Comparison of ENCODE assay signal across 14 cellular contexts in the genomic region with DNA sequence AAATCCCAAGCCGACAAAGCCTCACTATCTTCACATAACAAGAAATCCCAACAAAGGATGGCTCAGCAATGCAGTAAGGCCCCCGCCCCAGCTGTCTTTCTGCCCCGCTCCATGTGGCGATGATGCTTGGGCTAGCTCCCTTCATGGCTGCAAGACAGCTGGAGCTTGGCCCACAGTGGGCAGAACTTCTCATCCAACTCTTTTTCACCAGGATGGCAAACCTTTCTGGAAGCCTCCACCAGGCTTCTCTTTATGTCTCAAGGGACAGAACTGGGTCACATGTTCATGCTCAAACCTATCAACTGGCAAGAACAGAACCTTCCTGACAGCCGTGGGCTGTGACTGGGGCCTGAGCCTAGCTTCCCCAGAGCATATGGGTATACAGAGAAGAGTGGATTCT.
A peak's percentile ranks its signal among the peaks of the same experiment; 100 is the strongest.
DNase-seq lines count a peak whose midpoint lies in the region; ATAC-seq, FAIRE-seq and TF ChIP-seq lines count a peak whose summit lies in the region.
"Had no signal": no experiment of that assay in that cellular context is flagged by ENCODE, and none has a peak within 500 bp of the region (broad histone marks: within the 10 kb centered on the region; RNA-seq: fewer than 3 reads in every experiment).

No MANE protein-coding gene starts in this region.

- no peaks in the 10 kb centered on the region for H3K9me3 ChIP-seq in HepG2 (ENCODE audit: low read length)
- H3K9me3 ChIP-seq: MG63 had no signal

- no peak overlapping the region for H3K4me3 Mint-ChIP-seq in activated T-cell treated with anti-CD3 and anti-CD28 coated beads, Interleukin-2, amount 50 U/mL, for 72 hours
- no peak overlapping the region for H3K4me3 Mint-ChIP-seq in activated T-cell treated with anti-CD3 and anti-CD28 coated beads, Interleukin-2, amount 50 U/mL, for 4 hours
- H3K4me3 Mint-ChIP-seq in activated T-helper 17 cell treated with anti-CD3 and anti-CD28 coated beads, Interleukin-2, amount 50 U/mL, for 72 hours: peak overlapping the region; percentile 33
- no peak overlapping the region for H3K4me3 Mint-ChIP-seq in stimulated activated effector memory CD8-positive, alpha-beta T cell treated with anti-CD3 and anti-CD28 coated beads, Interleukin-12 subunit alpha, Interleukin-12 subunit beta, amount 100 ng/mL, for 72 hours
- H3K4me3 Mint-ChIP-seq: activated T-helper 1 cell treated with anti-CD3 and anti-CD28 coated beads, Interleukin-12 subunit alpha, Interleukin-12 subunit beta, Interleukin-2, Interleukin-4 antibody, amounts not matched to agents 30 ng/mL and 10 ng/mL and 1 ng/mL, durations not matched to agents 14 hours and 24 hours and 36 hours had no signal

- no peak for ATAC-seq in activated T-cell treated with anti-CD3 and anti-CD28 coated beads, Interleukin-2, amount 50 U/mL, for 72 hours (replicated peaks in 1 of 2)
- ATAC-seq in activated T-cell treated with anti-CD3 and anti-CD28 coated beads, Interleukin-2, amount 50 U/mL, for 4 hours: no peak
- no peak for ATAC-seq in activated T-helper 17 cell treated with anti-CD3 and anti-CD28 coated beads, Interleukin-2, amount 50 U/mL, for 72 hours (replicated peaks)
- ATAC-seq in HepG2: no peak
- ATAC-seq in stimulated activated effector memory CD8-positive, alpha-beta T cell treated with anti-CD3 and anti-CD28 coated beads, Interleukin-12 subunit alpha, Interleukin-12 subunit beta, amount 100 ng/mL, for 72 hours: no peak
- no peak for ATAC-seq in GM19328 (IDR thresholded peaks at IDR 0.05; ENCODE audit: unreplicated experiment)

- no peaks in the 10 kb centered on the region for H4K20me1 ChIP-seq in HepG2 (ENCODE audit: insufficient read depth, low read length)

- H3K9ac ChIP-seq in HepG2 (ENCODE audit: insufficient read depth, low read depth, low read length): no peak overlapping the region

- DNase-seq in activated T-cell treated with anti-CD3 and anti-CD28 coated beads, Interleukin-2, amount 50 U/mL, for 72 hours: no peak
- no peak for DNase-seq in activated T-cell treated with anti-CD3 and anti-CD28 coated beads, Interleukin-2, amount 50 U/mL, for 4 hours
- DNase-seq in HepG2 (ENCODE audit: low spot score) (no peak), coronary artery (ENCODE audit: low spot score) (no peak)
- DNase-seq in stimulated activated effector memory CD8-positive, alpha-beta T cell treated with anti-CD3 and anti-CD28 coated beads, Interleukin-12 subunit alpha, Interleukin-12 subunit beta, amount 100 ng/mL, for 72 hours (ENCODE audit: low spot score in 2 of 2): no peak
- DNase-seq in stimulated activated CD4-positive, alpha-beta T cell treated with anti-CD3 and anti-CD28 coated beads, Interleukin-12 subunit alpha, Interleukin-12 subunit beta, amount 100 ng/mL, for 4 hours: no peak
- DNase-seq: DMS79, kidney glomerular epithelial cell, MG63, NCI-H2227 treated with DMSO at 0.1 percent for 48 hours had no signal

- TF ChIP-seq POLR2A in HepG2 (IDR thresholded peaks at IDR 0.05; ENCODE audit: insufficient read depth in 1 of 2, low read depth in 2 of 2, low read length in 2 of 2): no peak

- TF ChIP-seq CTCF in HepG2 (CRISPR knock-in tag; IDR thresholded peaks at IDR 0.05): no peak
- no peak for TF ChIP-seq CTCF in coronary artery (IDR thresholded peaks at IDR 0.05)

- H3K4me2 ChIP-seq in HepG2 (ENCODE audit: low read depth, low read length): 0 out of 2 replicates have a peak overlapping the region, but pooled peaks have one; percentile 8

- no peaks in the 10 kb centered on the region for H3K27me3 ChIP-seq in HepG2 (ENCODE audit: control insufficient read depth in 1 of 2, insufficient read depth in 2 of 2, low read length in 2 of 2)
- H3K27me3 ChIP-seq: MG63 had no signal

- no TSS peak for BruUV-seq in HepG2 (replicated peaks; lab: Mats Ljungman, UMichigan)

- TF ChIP-seq RAD21 in HepG2 (CRISPR knock-in tag; IDR thresholded peaks at IDR 0.05): no peak

- WGBS in HepG2 (ENCODE audit: low lambda C conversion rate): 75% methylated on average over 3 of the region's 5 CpGs

- peak overlapping the region; percentile 57 for H3K27ac ChIP-seq in HepG2 (ENCODE audit: extremely low read length, insufficient read depth, low read length)
- no peak overlapping the region for H3K27ac ChIP-seq in coronary artery

- TF ChIP-seq EP300 in HepG2 (IDR thresholded peaks at IDR 0.05; ENCODE audit: low read depth in 2 of 2, low read length in 2 of 2): no peak
- TF ChIP-seq EP300 in HepG2 (CRISPR knock-in tag; IDR thresholded peaks at IDR 0.05; ENCODE audit: borderline replicate concordance): no peak

- H2AFZ ChIP-seq in HepG2 (ENCODE audit: low read length): no peak overlapping the region

- peaks cover 64% of the 10 kb centered on the region for H3K4me1 ChIP-seq in HepG2 (ENCODE audit: insufficient read depth, low read length)

- H3K9me3 Mint-ChIP-seq in activated T-cell treated with anti-CD3 and anti-CD28 coated beads, Interleukin-2, amount 50 U/mL, for 72 hours: no peaks in the 10 kb centered on the region
- H3K9me3 Mint-ChIP-seq in activated T-cell treated with anti-CD3 and anti-CD28 coated beads, Interleukin-2, amount 50 U/mL, for 4 hours: no peaks in the 10 kb centered on the region
- H3K9me3 Mint-ChIP-seq in activated T-helper 17 cell treated with anti-CD3 and anti-CD28 coated beads, Interleukin-2, amount 50 U/mL, for 72 hours: no peaks in the 10 kb centered on the region
- no peaks in the 10 kb centered on the region for H3K9me3 Mint-ChIP-seq in stimulated activated effector memory CD8-positive, alpha-beta T cell treated with anti-CD3 and anti-CD28 coated beads, Interleukin-12 subunit alpha, Interleukin-12 subunit beta, amount 100 ng/mL, for 72 hours
- H3K9me3 Mint-ChIP-seq: activated T-helper 1 cell treated with anti-CD3 and anti-CD28 coated beads, Interleukin-12 subunit alpha, Interleukin-12 subunit beta, Interleukin-2, Interleukin-4 antibody, amounts not matched to agents 30 ng/mL and 10 ng/mL and 1 ng/mL, durations not matched to agents 14 hours and 24 hours and 36 hours had no signal

- 0 out of 5 replicates have a peak, but pooled peaks cover 0 to 7% of the 10 kb centered on the region in 2 experiments for H3K36me3 ChIP-seq in HepG2 (replicated peaks in 1 of 2; ENCODE audit: control insufficient read depth in 1 of 2, insufficient read depth in 2 of 2, low read length in 2 of 2)
- H3K36me3 ChIP-seq: MG63 had no signal

- H3K4me1 Mint-ChIP-seq in activated T-cell treated with anti-CD3 and anti-CD28 coated beads, Interleukin-2, amount 50 U/mL, for 72 hours (ENCODE audit: low read depth): peaks cover 73% of the 10 kb centered on the region
- peaks cover 74% of the 10 kb centered on the region for H3K4me1 Mint-ChIP-seq in activated T-cell treated with anti-CD3 and anti-CD28 coated beads, Interleukin-2, amount 50 U/mL, for 4 hours (ENCODE audit: low read depth)
- H3K4me1 Mint-ChIP-seq in activated T-helper 17 cell treated with anti-CD3 and anti-CD28 coated beads, Interleukin-2, amount 50 U/mL, for 72 hours: peaks cover 33% of the 10 kb centered on the region
- peaks cover 71% of the 10 kb centered on the region for H3K4me1 Mint-ChIP-seq in stimulated activated effector memory CD8-positive, alpha-beta T cell treated with anti-CD3 and anti-CD28 coated beads, Interleukin-12 subunit alpha, Interleukin-12 subunit beta, amount 100 ng/mL, for 72 hours

- POLR2A ChIA-PET in HepG2 (lab: Yijun Ruan, JAX): interaction anchor here (1.1 to 1.4 kb wide), 2 partner anchors 39 to 171 kb away, joined by 3 to 4 read pairs; no protein-coding TSS in a partner anchor

- H3K36me3 Mint-ChIP-seq in activated T-cell treated with anti-CD3 and anti-CD28 coated beads, Interleukin-2, amount 50 U/mL, for 72 hours (ENCODE audit: insufficient read depth in 2 of 2): peaks cover 3 to 6% of the 10 kb centered on the region in 2 donors
- peaks cover 14% of the 10 kb centered on the region for H3K36me3 Mint-ChIP-seq in activated T-cell treated with anti-CD3 and anti-CD28 coated beads, Interleukin-2, amount 50 U/mL, for 4 hours (ENCODE audit: insufficient read depth)
- peaks cover 74% of the 10 kb centered on the region for H3K36me3 Mint-ChIP-seq in activated T-helper 17 cell treated with anti-CD3 and anti-CD28 coated beads, Interleukin-2, amount 50 U/mL, for 72 hours (ENCODE audit: low read depth)
- no peaks in the 10 kb centered on the region for H3K36me3 Mint-ChIP-seq in stimulated activated effector memory CD8-positive, alpha-beta T cell treated with anti-CD3 and anti-CD28 coated beads, Interleukin-12 subunit alpha, Interleukin-12 subunit beta, amount 100 ng/mL, for 72 hours

- FAIRE-seq in HepG2 (lab: Jason Lieb, UNC): no peak
- FAIRE-seq: colon had no signal

- in situ Hi-C loops in HepG2 (cut with HindIII; ENCODE audit: extremely low pct_ligation_motif_present, low pct_unique_long_range_greater_than_20kb): no loop called here

- H3K79me2 ChIP-seq in HepG2 (ENCODE audit: insufficient read depth, low read length): peaks cover 51% of the 10 kb centered on the region

- CTCF ChIA-PET in HepG2 (lab: Yijun Ruan, JAX; ENCODE audit: low intra/inter-chr PET ratio, low total read pairs): no interaction called here

- peak overlapping the region; percentile 10 for H3K27ac Mint-ChIP-seq in activated T-cell treated with anti-CD3 and anti-CD28 coated beads, Interleukin-2, amount 50 U/mL, for 72 hours
- H3K27ac Mint-ChIP-seq in activated T-helper 17 cell treated with anti-CD3 and anti-CD28 coated beads, Interleukin-2, amount 50 U/mL, for 72 hours: peak overlapping the region; percentile 15
- peak overlapping the region; percentile 85 for H3K27ac Mint-ChIP-seq in stimulated activated effector memory CD8-positive, alpha-beta T cell treated with anti-CD3 and anti-CD28 coated beads, Interleukin-12 subunit alpha, Interleukin-12 subunit beta, amount 100 ng/mL, for 72 hours
- H3K27ac Mint-ChIP-seq: activated T-helper 1 cell treated with anti-CD3 and anti-CD28 coated beads, Interleukin-12 subunit alpha, Interleukin-12 subunit beta, Interleukin-2, Interleukin-4 antibody, amounts not matched to agents 30 ng/mL and 10 ng/mL and 1 ng/mL, durations not matched to agents 14 hours and 24 hours and 36 hours had no signal

- no peak overlapping the region for H3K4me3 ChIP-seq in HepG2 (replicated peaks in 1 of 3; ENCODE audit: insufficient read depth in 1 of 3, low read depth in 2 of 3, low read length in 3 of 3)
- no peak overlapping the region for H3K4me3 ChIP-seq in coronary artery
- H3K4me3 ChIP-seq: MG63 had no signal

- intact Hi-C loops in HepG2 (cut with micrococcal nuclease; ENCODE audit: unreplicated experiment): loop anchor here (5.0 kb wide), 1 partner anchor 260 kb away; a partner anchor contains a TSS

- no peaks in the 10 kb centered on the region for H3K27me3 Mint-ChIP-seq in activated T-cell treated with anti-CD3 and anti-CD28 coated beads, Interleukin-2, amount 50 U/mL, for 72 hours (ENCODE audit: low read depth)
- no peaks in the 10 kb centered on the region for H3K27me3 Mint-ChIP-seq in activated T-cell treated with anti-CD3 and anti-CD28 coated beads, Interleukin-2, amount 50 U/mL, for 4 hours (ENCODE audit: low read depth)
- H3K27me3 Mint-ChIP-seq in activated T-helper 17 cell treated with anti-CD3 and anti-CD28 coated beads, Interleukin-2, amount 50 U/mL, for 72 hours: no peaks in the 10 kb centered on the region

Comparison
In these comparisons a context has a peak if more than half of its experiments do, and no peak if none do; other contexts are left out.
1. H3K27ac Mint-ChIP-seq: peak in every context shown above with its lines; median percentile 85 in stimulated activated effector memory CD8-positive, alpha-beta T cell treated with anti-CD3 and anti-CD28 coated beads, Interleukin-12 subunit alpha, Interleukin-12 subunit beta, amount 100 ng/mL, for 72 hours; 15 in activated T-helper 17 cell treated with anti-CD3 and anti-CD28 coated beads, Interleukin-2, amount 50 U/mL, for 72 hours; 10 in activated T-cell treated with anti-CD3 and anti-CD28 coated beads, Interleukin-2, amount 50 U/mL, for 72 hours.